ENCODE assay signal across 8 cellular contexts in genomic region chr18:46250084-46250811, GRCh38.
DNase-seq lines count a peak whose midpoint lies in the region; ATAC-seq and TF ChIP-seq lines count a peak whose summit lies in the region.

No MANE protein-coding gene starts in this region.

- H3K4me1 Mint-ChIP-seq in Calu3 (ENCODE audit: low read depth, unreplicated experiment) = peaks cover 39% of the 10 kb centered on the region
- peaks cover 46% of the 10 kb centered on the region for H3K4me1 Mint-ChIP-seq in stimulated activated effector memory CD8-positive, alpha-beta T cell treated with anti-CD3 and anti-CD28 coated beads, Interleukin-12 subunit alpha, Interleukin-12 subunit beta, amount 100 ng/mL, for 72 hours

- ATAC-seq in GM21360 (IDR thresholded peaks at IDR 0.05; ENCODE audit: unreplicated experiment) = peak; percentile 94
- ATAC-seq in stimulated activated effector memory CD8-positive, alpha-beta T cell treated with anti-CD3 and anti-CD28 coated beads, Interleukin-12 subunit alpha, Interleukin-12 subunit beta, amount 100 ng/mL, for 72 hours = peak; percentile 96

- peaks cover 0 to 4% of the 10 kb centered on the region in 2 donors for H3K4me1 ChIP-seq in breast epithelium

- no peaks in the 10 kb centered on the region for H3K9me3 Mint-ChIP-seq in Calu3 (ENCODE audit: low read depth, unreplicated experiment)
- peaks cover 3% of the 10 kb centered on the region for H3K9me3 Mint-ChIP-seq in stimulated activated effector memory CD8-positive, alpha-beta T cell treated with anti-CD3 and anti-CD28 coated beads, Interleukin-12 subunit alpha, Interleukin-12 subunit beta, amount 100 ng/mL, for 72 hours

- H3K27ac Mint-ChIP-seq in Calu3 (ENCODE audit: unreplicated experiment) = peak overlapping the region; percentile 95
- peak overlapping the region; percentile 91 for H3K27ac Mint-ChIP-seq in stimulated activated effector memory CD8-positive, alpha-beta T cell treated with anti-CD3 and anti-CD28 coated beads, Interleukin-12 subunit alpha, Interleukin-12 subunit beta, amount 100 ng/mL, for 72 hours

- no peaks in the 10 kb centered on the region for H3K27me3 Mint-ChIP-seq in Calu3 (ENCODE audit: unreplicated experiment)

- no peaks in the 10 kb centered on the region for H3K27me3 ChIP-seq in breast epithelium

- DNase-seq in Calu3 (peak; percentile 81), HK-2 (ENCODE audit: unreplicated experiment) (peak; percentile 35), SKM-1 (lab: John Stamatoyannopoulos, UW; ENCODE audit: unreplicated experiment) (peak; percentile 12), breast epithelium (ENCODE audit: low spot score in 2 of 2) (peak in 1 of 2 donors; percentile 43), lung microvascular endothelial cell (ENCODE audit: low read depth in 2 of 2) (peak; percentile 64 to 90), NCI-H82 treated with DMSO at 0.1 percent for 48 hours (lab: John Stamatoyannopoulos, UW; ENCODE audit: unreplicated experiment) (no peak)
- DNase-seq in stimulated activated effector memory CD8-positive, alpha-beta T cell treated with anti-CD3 and anti-CD28 coated beads, Interleukin-12 subunit alpha, Interleukin-12 subunit beta, amount 100 ng/mL, for 72 hours (ENCODE audit: low spot score in 2 of 2) = peak; percentile 17 to 69

- H3K9me3 ChIP-seq in breast epithelium = no peaks in the 10 kb centered on the region

- H3K4me3 ChIP-seq in breast epithelium = no peak overlapping the region

- peak overlapping the region; percentile 74 to 79 for H3K27ac ChIP-seq in breast epithelium

- peak overlapping the region; percentile 51 for H3K4me3 Mint-ChIP-seq in Calu3 (ENCODE audit: low read depth, unreplicated experiment)
- peak overlapping the region; percentile 55 for H3K4me3 Mint-ChIP-seq in stimulated activated effector memory CD8-positive, alpha-beta T cell treated with anti-CD3 and anti-CD28 coated beads, Interleukin-12 subunit alpha, Interleukin-12 subunit beta, amount 100 ng/mL, for 72 hours

- H3K36me3 Mint-ChIP-seq in Calu3 (ENCODE audit: insufficient read depth, unreplicated experiment) = peaks cover 23% of the 10 kb centered on the region
- H3K36me3 Mint-ChIP-seq in stimulated activated effector memory CD8-positive, alpha-beta T cell treated with anti-CD3 and anti-CD28 coated beads, Interleukin-12 subunit alpha, Interleukin-12 subunit beta, amount 100 ng/mL, for 72 hours = peaks cover 40% of the 10 kb centered on the region

- CTCF ChIA-PET in Calu3 (lab: Charles Lee) = interaction anchor here (0.6 to 1.7 kb wide), 6 partner anchors 67 to 408 kb away, joined by 3 to 11 read pairs (median 4); a partner anchor contains a TSS

- TF ChIP-seq CTCF in Calu3 (IDR thresholded peaks at IDR 0.05; ENCODE audit: unreplicated experiment) (no peak), breast epithelium (IDR thresholded peaks at IDR 0.05) (no peak)

- BruUV-seq in Calu3 (replicated peaks; lab: Mats Ljungman, UMichigan) = no TSS peak

- intact Hi-C loops in Calu3 (cut with micrococcal nuclease; ENCODE audit: unreplicated experiment) (no loop called here), breast epithelium (cut with DNase I; ENCODE audit: low total_unique reads) (no loop called here)

- no peaks in the 10 kb centered on the region for H3K36me3 ChIP-seq in breast epithelium

- no peak for TF ChIP-seq POLR2A in breast epithelium (IDR thresholded peaks at IDR 0.05)
